9 cellular contexts compared by ENCODE assay signal in the genomic region with DNA sequence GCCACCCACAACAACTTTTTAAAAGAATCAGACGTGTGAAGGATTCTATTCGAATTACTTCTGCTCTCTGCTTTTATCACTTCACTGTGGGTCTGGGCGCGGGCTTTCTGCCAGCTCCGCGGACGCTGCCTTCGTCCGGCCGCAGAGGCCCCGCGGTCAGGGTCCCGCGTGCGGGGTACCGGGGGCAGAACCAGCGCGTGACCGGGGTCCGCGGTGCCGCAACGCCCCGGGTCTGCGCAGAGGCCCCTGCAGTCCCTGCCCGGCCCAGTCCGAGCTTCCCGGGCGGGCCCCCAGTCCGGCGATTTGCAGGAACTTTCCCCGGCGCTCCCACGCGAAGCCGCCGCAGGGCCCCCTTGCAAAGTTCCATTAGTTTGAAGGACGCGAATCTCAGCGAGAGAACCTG. TPM values are rescaled to one million over a fixed set of nuclear protein-coding genes. Genes with fewer than 3 reads are reported as not detected.
DNase-seq lines count a peak whose midpoint lies in the region; ATAC-seq and TF ChIP-seq lines count a peak whose summit lies in the region.
"Had no signal": no experiment of that assay in that cellular context is flagged by ENCODE, and none has a peak within 500 bp of the region (broad histone marks: within the 10 kb centered on the region; RNA-seq: fewer than 3 reads in every experiment).

No MANE protein-coding gene starts in this region.

- H3K36me3 ChIP-seq in CD8-positive, alpha-beta memory T cell (ENCODE audit: insufficient read depth, low read length) = no peaks in the 10 kb centered on the region
- H3K36me3 ChIP-seq in adipocyte (ENCODE audit: control insufficient read depth, insufficient read depth, low read length, severe bottlenecking) (no peaks in the 10 kb centered on the region), left ventricle myocardium inferior (no peaks in the 10 kb centered on the region)

- H3K36me3 Mint-ChIP-seq in CD8-positive, alpha-beta memory T cell = no peaks in the 10 kb centered on the region
- H3K36me3 Mint-ChIP-seq in progenitor cell of endocrine pancreas (ENCODE audit: insufficient read depth) = no peaks in the 10 kb centered on the region

- TF ChIP-seq CTCF in left ventricle myocardium inferior (IDR thresholded peaks at IDR 0.05; ENCODE audit: borderline replicate concordance) (no peak), progenitor cell of endocrine pancreas (IDR thresholded peaks at IDR 0.05; ENCODE audit: unreplicated experiment) (no peak)

- CTCF ChIA-PET in CD8-positive, alpha-beta memory T cell (lab: Charles Lee) = interaction anchor here (1.4 kb wide), 1 partner anchor 105 kb away, joined by 5 read pairs; no protein-coding TSS in a partner anchor

- DNase-seq in CD8-positive, alpha-beta memory T cell = no peak
- DNase-seq in adipocyte (ENCODE audit: low read depth) (peak; percentile 22), left ventricle myocardium inferior (no peak), progenitor cell of endocrine pancreas (ENCODE audit: low spot score, unreplicated experiment) (no peak), NCI-H2107 (lab: John Stamatoyannopoulos, UW) (no peak)
- no peak for DNase-seq in activated effector memory CD4-positive, alpha-beta T cell treated with Interleukin-2 at 50 U/mL for 16 hours

- ATAC-seq in GM21367 (IDR thresholded peaks at IDR 0.05; ENCODE audit: unreplicated experiment) (no peak), HG03439 (IDR thresholded peaks at IDR 0.05; ENCODE audit: unreplicated experiment) (no peak)

- no peaks in the 10 kb centered on the region for H3K9me3 Mint-ChIP-seq in CD8-positive, alpha-beta memory T cell
- H3K9me3 Mint-ChIP-seq in progenitor cell of endocrine pancreas (ENCODE audit: low read depth) = no peaks in the 10 kb centered on the region
- H3K9me3 Mint-ChIP-seq: activated T-helper 1 cell treated with anti-CD3 and anti-CD28 coated beads, Interleukin-12 subunit alpha, Interleukin-12 subunit beta, Interleukin-2, Interleukin-4 antibody, amounts not matched to agents 30 ng/mL and 10 ng/mL and 1 ng/mL, durations not matched to agents 14 hours and 24 hours and 36 hours had no signal

- H3K27me3 ChIP-seq in CD8-positive, alpha-beta memory T cell (ENCODE audit: insufficient read depth, low read length, poor library complexity, severe bottlenecking) = peaks cover 36% of the 10 kb centered on the region
- H3K27me3 ChIP-seq in adipocyte (replicated peaks; ENCODE audit: control insufficient read depth, insufficient read depth, low read length) (no peaks in the 10 kb centered on the region), left ventricle myocardium inferior (ENCODE audit: low read depth) (no peaks in the 10 kb centered on the region)

- intact Hi-C loops in left ventricle myocardium inferior (cut with micrococcal nuclease) = no loop called here

- H3K27me3 Mint-ChIP-seq in CD8-positive, alpha-beta memory T cell = peaks cover 47 to 58% of the 10 kb centered on the region in 2 donors
- H3K27me3 Mint-ChIP-seq in progenitor cell of endocrine pancreas = peaks cover 73% of the 10 kb centered on the region

- peaks cover 14 to 24% (median 19%) of the 10 kb centered on the region in 3 donors for H3K4me1 Mint-ChIP-seq in CD8-positive, alpha-beta memory T cell
- H3K4me1 Mint-ChIP-seq in progenitor cell of endocrine pancreas (ENCODE audit: low read depth) = peaks cover 4% of the 10 kb centered on the region

- H3K4me3 ChIP-seq in CD8-positive, alpha-beta memory T cell (ENCODE audit: low read length) = no peak overlapping the region
- H3K4me3 ChIP-seq in adipocyte (ENCODE audit: low read length) (peak overlapping the region; percentile 80), left ventricle myocardium inferior (peak overlapping the region; percentile 91)

- POLR2A ChIA-PET in CD8-positive, alpha-beta memory T cell (lab: Charles Lee) = no interaction called here

- no peak overlapping the region for H3K27ac ChIP-seq in CD8-positive, alpha-beta memory T cell (ENCODE audit: low read depth, low read length)
- H3K27ac ChIP-seq in left ventricle myocardium inferior (replicated peaks) = peak overlapping the region; percentile 85

- H3K4me1 ChIP-seq in CD8-positive, alpha-beta memory T cell (ENCODE audit: insufficient read depth, low read length) = peaks cover 9% of the 10 kb centered on the region
- H3K4me1 ChIP-seq in adipocyte (ENCODE audit: control insufficient read depth, insufficient read depth, low read length) (peaks cover 35% of the 10 kb centered on the region), left ventricle myocardium inferior (peaks cover 56% of the 10 kb centered on the region)

- H3K9ac ChIP-seq in adipocyte (ENCODE audit: low read length) = peak overlapping the region; percentile 84

- H3K4me3 Mint-ChIP-seq in CD8-positive, alpha-beta memory T cell = peak overlapping the region; percentile 21 to 85 (median 72)
- peak overlapping the region; percentile 35 for H3K4me3 Mint-ChIP-seq in progenitor cell of endocrine pancreas (ENCODE audit: low read depth)
- H3K4me3 Mint-ChIP-seq: activated T-helper 1 cell treated with anti-CD3 and anti-CD28 coated beads, Interleukin-12 subunit alpha, Interleukin-12 subunit beta, Interleukin-2, Interleukin-4 antibody, amounts not matched to agents 30 ng/mL and 10 ng/mL and 1 ng/mL, durations not matched to agents 14 hours and 24 hours and 36 hours had no signal

- no peak overlapping the region for H3K27ac Mint-ChIP-seq in CD8-positive, alpha-beta memory T cell
- H3K27ac Mint-ChIP-seq in progenitor cell of endocrine pancreas = no peak overlapping the region
- H3K27ac Mint-ChIP-seq: activated T-helper 1 cell treated with anti-CD3 and anti-CD28 coated beads, Interleukin-12 subunit alpha, Interleukin-12 subunit beta, Interleukin-2, Interleukin-4 antibody, amounts not matched to agents 30 ng/mL and 10 ng/mL and 1 ng/mL, durations not matched to agents 14 hours and 24 hours and 36 hours had no signal

- no peaks in the 10 kb centered on the region for H3K9me3 ChIP-seq in CD8-positive, alpha-beta memory T cell (ENCODE audit: low read length)
- H3K9me3 ChIP-seq in adipocyte (ENCODE audit: control insufficient read depth, low read length) (no peaks in the 10 kb centered on the region), left ventricle myocardium inferior (replicated peaks) (no peaks in the 10 kb centered on the region)

RNA-seq across cellular contexts. Expression of a gene that starts 0.5 kb away (rescaled TPM):
- under 1 TPM in 1 of 2 experiments, not detected in 1; 0.13 TPM for total RNA-seq in CD8-positive, alpha-beta memory T cell
- 0.56 TPM for polyA plus RNA-seq in CD8-positive, alpha-beta memory T cell
- total RNA-seq in left ventricle myocardium inferior (62.6 TPM), progenitor cell of endocrine pancreas (3.5 and 6.3 TPM in 2 replicates)
- total RNA-seq: activated T-helper 1 cell treated with anti-CD3 and anti-CD28 coated beads, Interleukin-12 subunit alpha, Interleukin-12 subunit beta, Interleukin-2, Interleukin-4 antibody, amounts not matched to agents 30 ng/mL and 10 ng/mL and 1 ng/mL, durations not matched to agents 14 hours and 24 hours and 36 hours had no signal

RNA-seq across cellular contexts. Expression of a gene that starts 6.4 kb away (rescaled TPM):
- not detected for total RNA-seq in CD8-positive, alpha-beta memory T cell
- polyA plus RNA-seq in CD8-positive, alpha-beta memory T cell = not detected
- total RNA-seq in left ventricle myocardium inferior (0.27 TPM), progenitor cell of endocrine pancreas (not detected in 2 replicates)
- total RNA-seq: activated T-helper 1 cell treated with anti-CD3 and anti-CD28 coated beads, Interleukin-12 subunit alpha, Interleukin-12 subunit beta, Interleukin-2, Interleukin-4 antibody, amounts not matched to agents 30 ng/mL and 10 ng/mL and 1 ng/mL, durations not matched to agents 14 hours and 24 hours and 36 hours had no signal
